ENCODE assay signal across 36 cellular contexts in genomic region chr18:8186413-8186812, GRCh38.
"Had no signal": no experiment of that assay in that cellular context is flagged by ENCODE, and none has a peak within 500 bp of the region (broad histone marks: within the 10 kb centered on the region; RNA-seq: fewer than 3 reads in every experiment).

No MANE protein-coding gene starts in this region.

- H3K27ac ChIP-seq: adrenal gland, body of pancreas, brain microvascular endothelial cell, breast epithelium, VCaP had no signal

- DNase-seq: activated B cell treated with CpG ODN at 0.5 μM for 24 hours; activated CD4-positive, alpha-beta memory T cell treated with anti-CD3 and anti-CD28 coated beads for 36 hours; activated CD4-positive, alpha-beta T cell treated with anti-CD3 and anti-CD28 coated beads for 4 hours; activated CD4-positive, alpha-beta T cell treated with anti-CD3 and anti-CD28 coated beads, Interleukin-2, amount 10 ng/mL, durations not matched to agents 24 days and 14 days; activated CD4-positive, alpha-beta T cell treated with anti-CD3 and anti-CD28 coated beads, Interleukin-2, amount 50 U/mL, for 1 hour; activated CD4-positive, alpha-beta T cell treated with anti-CD3 and anti-CD28 coated beads, Interleukin-2, amount 50 U/mL, for 4 hours; activated CD4-positive, CD25-positive, alpha-beta regulatory T cell treated with anti-CD3 and anti-CD28 coated beads, Interleukin-2, amount 50 U/mL, for 72 hours; activated CD8-positive, alpha-beta memory T cell treated with anti-CD3 and anti-CD28 coated beads, Interleukin-2, amount 50 U/mL, for 4 hours; activated CD8-positive, alpha-beta T cell treated with anti-CD3 and anti-CD28 coated beads for 36 hours; activated effector memory CD4-positive, alpha-beta T cell treated with anti-CD3 and anti-CD28 coated beads, Interleukin-2, amount 50 U/mL, for 16 hours; activated gamma-delta T cell treated with Interleukin-2 at 50 U/mL for 16 hours; activated naive CD4-positive, alpha-beta T cell; activated naive CD4-positive, alpha-beta T cell treated with anti-CD3 and anti-CD28 coated beads for 36 hours; activated naive CD4-positive, alpha-beta T cell treated with anti-CD3 and anti-CD28 coated beads, Interleukin-2, amount 50 U/mL, for 16 hours; activated naive CD8-positive, alpha-beta T cell treated with anti-CD3 and anti-CD28 coated beads for 36 hours; activated T-cell treated with anti-CD3 and anti-CD28 coated beads for 4 hours; activated T-cell treated with anti-CD3 and anti-CD28 coated beads, Interleukin-2, amount 50 U/mL, for 1 hour; activated T-cell treated with anti-CD3 and anti-CD28 coated beads, Interleukin-2, amount 50 U/mL, for 4 hours; activated T-cell treated with anti-CD3 and anti-CD28 coated beads, Interleukin-2, amount 50 U/mL, for 72 hours; adrenal gland; amniotic stem cell; aorta; body of pancreas; brain microvascular endothelial cell; caudate nucleus; SW 1271; T-helper 1 cell; T-helper 2 cell; T-helper 9 cell had no signal

- H3K36me3 ChIP-seq: adrenal gland, brain microvascular endothelial cell, breast epithelium had no signal

- H3K9me3 ChIP-seq: adrenal gland, body of pancreas, breast epithelium had no signal

- H3K27ac Mint-ChIP-seq: activated B cell treated with CpG ODN at 0.5 μM for 24 hours; activated CD4-positive, alpha-beta memory T cell treated with anti-CD3 and anti-CD28 coated beads for 36 hours; activated CD4-positive, alpha-beta T cell treated with anti-CD3 and anti-CD28 coated beads, Interleukin-2, amount 10 ng/mL, durations not matched to agents 24 days and 14 days; activated CD8-positive, alpha-beta T cell treated with anti-CD3 and anti-CD28 coated beads for 36 hours; activated naive CD4-positive, alpha-beta T cell treated with anti-CD3 and anti-CD28 coated beads for 36 hours; activated naive CD4-positive, alpha-beta T cell treated with anti-CD3 and anti-CD28 coated beads, Interleukin-2, amount 50 U/mL, for 72 hours; activated naive CD8-positive, alpha-beta T cell treated with anti-CD3 and anti-CD28 coated beads for 36 hours; activated T-cell treated with anti-CD3 and anti-CD28 coated beads, Interleukin-2, amount 50 U/mL, for 72 hours; activated T-helper 1 cell treated with anti-CD3 and anti-CD28 coated beads, Interleukin-12 subunit alpha, Interleukin-12 subunit beta, Interleukin-2, Interleukin-4 antibody, amounts not matched to agents 30 ng/mL and 10 ng/mL and 1 ng/mL, durations not matched to agents 14 hours and 24 hours and 36 hours; activated T-helper 17 cell treated with anti-CD3 and anti-CD28 coated beads, Interleukin-2, amount 50 U/mL, for 72 hours; T-helper 1 cell treated with Interleukin-12 subunit alpha and Interleukin-12 subunit beta and Interleukin-4 antibody, amounts not matched to agents 30 μg/mL and 1 μg/mL, for 36 hours; T-helper 2 cell treated with Interferon-gamma antibody and Interleukin-4, amounts not matched to agents 5 μg/mL and 100 μg/mL, for 36 hours had no signal

- H3K27me3 Mint-ChIP-seq: activated B cell treated with CpG ODN at 0.5 μM for 24 hours; activated CD4-positive, alpha-beta memory T cell treated with anti-CD3 and anti-CD28 coated beads for 36 hours; activated CD4-positive, alpha-beta T cell treated with anti-CD3 and anti-CD28 coated beads, Interleukin-2, amount 10 ng/mL, durations not matched to agents 24 days and 14 days; activated CD8-positive, alpha-beta T cell treated with anti-CD3 and anti-CD28 coated beads for 36 hours; activated naive CD8-positive, alpha-beta T cell treated with anti-CD3 and anti-CD28 coated beads for 36 hours; activated T-helper 17 cell treated with anti-CD3 and anti-CD28 coated beads, Interleukin-2, amount 50 U/mL, for 72 hours had no signal

- H3K4me1 ChIP-seq: adrenal gland, body of pancreas, breast epithelium had no signal

- H3K9me3 Mint-ChIP-seq: activated CD4-positive, alpha-beta memory T cell treated with anti-CD3 and anti-CD28 coated beads for 36 hours; activated CD4-positive, alpha-beta T cell treated with anti-CD3 and anti-CD28 coated beads, Interleukin-2, amount 10 ng/mL, durations not matched to agents 24 days and 14 days; activated CD8-positive, alpha-beta T cell treated with anti-CD3 and anti-CD28 coated beads for 36 hours; activated naive CD4-positive, alpha-beta T cell treated with anti-CD3 and anti-CD28 coated beads for 36 hours; activated naive CD8-positive, alpha-beta T cell treated with anti-CD3 and anti-CD28 coated beads for 36 hours; activated T-cell treated with anti-CD3 and anti-CD28 coated beads, Interleukin-2, amount 50 U/mL, for 4 hours; activated T-cell treated with anti-CD3 and anti-CD28 coated beads, Interleukin-2, amount 50 U/mL, for 72 hours; activated T-helper 1 cell treated with anti-CD3 and anti-CD28 coated beads, Interleukin-12 subunit alpha, Interleukin-12 subunit beta, Interleukin-2, Interleukin-4 antibody, amounts not matched to agents 30 ng/mL and 10 ng/mL and 1 ng/mL, durations not matched to agents 14 hours and 24 hours and 36 hours; activated T-helper 17 cell treated with anti-CD3 and anti-CD28 coated beads, Interleukin-2, amount 50 U/mL, for 72 hours; T-helper 1 cell treated with Interleukin-12 subunit alpha and Interleukin-12 subunit beta and Interleukin-4 antibody, amounts not matched to agents 30 μg/mL and 1 μg/mL, for 36 hours; T-helper 2 cell treated with Interferon-gamma antibody and Interleukin-4, amounts not matched to agents 5 μg/mL and 100 μg/mL, for 36 hours had no signal

- H3K4me1 Mint-ChIP-seq: activated B cell treated with CpG ODN at 0.5 μM for 24 hours; activated CD4-positive, alpha-beta T cell treated with anti-CD3 and anti-CD28 coated beads, Interleukin-2, amount 10 ng/mL, durations not matched to agents 24 days and 14 days; activated naive CD8-positive, alpha-beta T cell treated with anti-CD3 and anti-CD28 coated beads for 36 hours; activated T-helper 17 cell treated with anti-CD3 and anti-CD28 coated beads, Interleukin-2, amount 50 U/mL, for 72 hours had no signal

- ATAC-seq: activated CD8-positive, alpha-beta T cell treated with anti-CD3 and anti-CD28 coated beads for 36 hours; activated naive CD4-positive, alpha-beta T cell treated with anti-CD3 and anti-CD28 coated beads, Interleukin-2, amount 50 U/mL, for 72 hours; activated T-cell treated with anti-CD3 and anti-CD28 coated beads, Interleukin-2, amount 50 U/mL, for 4 hours; activated T-cell treated with anti-CD3 and anti-CD28 coated beads, Interleukin-2, amount 50 U/mL, for 72 hours; activated T-helper 17 cell treated with anti-CD3 and anti-CD28 coated beads, Interleukin-2, amount 50 U/mL, for 72 hours; body of pancreas had no signal

- H3K4me3 Mint-ChIP-seq: activated B cell treated with CpG ODN at 0.5 μM for 24 hours; activated CD4-positive, alpha-beta memory T cell treated with anti-CD3 and anti-CD28 coated beads for 36 hours; activated CD4-positive, alpha-beta T cell treated with anti-CD3 and anti-CD28 coated beads, Interleukin-2, amount 10 ng/mL, durations not matched to agents 24 days and 14 days; activated CD8-positive, alpha-beta T cell treated with anti-CD3 and anti-CD28 coated beads for 36 hours; activated naive CD4-positive, alpha-beta T cell treated with anti-CD3 and anti-CD28 coated beads for 36 hours; activated naive CD8-positive, alpha-beta T cell treated with anti-CD3 and anti-CD28 coated beads for 36 hours; activated T-cell treated with anti-CD3 and anti-CD28 coated beads, Interleukin-2, amount 50 U/mL, for 4 hours; activated T-cell treated with anti-CD3 and anti-CD28 coated beads, Interleukin-2, amount 50 U/mL, for 72 hours; activated T-helper 1 cell treated with anti-CD3 and anti-CD28 coated beads, Interleukin-12 subunit alpha, Interleukin-12 subunit beta, Interleukin-2, Interleukin-4 antibody, amounts not matched to agents 30 ng/mL and 10 ng/mL and 1 ng/mL, durations not matched to agents 14 hours and 24 hours and 36 hours; activated T-helper 17 cell treated with anti-CD3 and anti-CD28 coated beads, Interleukin-2, amount 50 U/mL, for 72 hours; T-helper 1 cell treated with Interleukin-12 subunit alpha and Interleukin-12 subunit beta and Interleukin-4 antibody, amounts not matched to agents 30 μg/mL and 1 μg/mL, for 36 hours; T-helper 2 cell treated with Interferon-gamma antibody and Interleukin-4, amounts not matched to agents 5 μg/mL and 100 μg/mL, for 36 hours had no signal

- H3K4me3 ChIP-seq: adrenal gland, body of pancreas, breast epithelium had no signal

- H3K27me3 ChIP-seq: adrenal gland, body of pancreas, brain microvascular endothelial cell, breast epithelium had no signal
